1 cellular context compared by ENCODE assay signal in genomic region chr9:132502480-132502879, GRCh38.
TF ChIP-seq lines count a peak whose summit lies in the region.

No MANE protein-coding gene starts in this region.

TF ChIP-seq in K562, 482 proteins besides CTCF, POLR2A, EP300 and RAD21 (continued from another document):
- TF ChIP-seq ARID4B (CRISPR knock-in tag; IDR thresholded peaks at IDR 0.05), result no peak
- no peak for TF ChIP-seq ZNF583 (CRISPR knock-in tag; IDR thresholded peaks at IDR 0.05)
- no peak for TF ChIP-seq NEUROD1 (IDR thresholded peaks at IDR 0.05; ENCODE audit: borderline replicate concordance, low read depth, low read length, partially characterized antibody)
- no peak for TF ChIP-seq NFYB (IDR thresholded peaks at IDR 0.05; ENCODE audit: extremely low read depth, insufficient read length)
- no peak for TF ChIP-seq ARHGAP35 (IDR thresholded peaks at IDR 0.05; ENCODE audit: partially characterized antibody)
- TF ChIP-seq RHOXF2B (CRISPR knock-in tag; conservative IDR thresholded peaks at IDR 0.05), result no peak
- TF ChIP-seq POLR3G (IDR thresholded peaks at IDR 0.05; ENCODE audit: extremely low read depth, insufficient read length, insufficient replicate concordance), result no peak
- TF ChIP-seq CREB5 (CRISPR knock-in tag; IDR thresholded peaks at IDR 0.05), result no peak
- no peak for TF ChIP-seq ZNF518B (CRISPR knock-in tag; IDR thresholded peaks at IDR 0.05)
- TF ChIP-seq ZNF146 (CRISPR knock-in tag; IDR thresholded peaks at IDR 0.05; ENCODE audit: unreplicated experiment), result peak; percentile 96
- no peak for TF ChIP-seq EGR1 (conservative IDR thresholded peaks at IDR 0.05)
- TF ChIP-seq NCOA1 (IDR thresholded peaks at IDR 0.05; ENCODE audit: low read depth), result no peak
